21 cellular contexts compared by ENCODE assay signal in the genomic region with DNA sequence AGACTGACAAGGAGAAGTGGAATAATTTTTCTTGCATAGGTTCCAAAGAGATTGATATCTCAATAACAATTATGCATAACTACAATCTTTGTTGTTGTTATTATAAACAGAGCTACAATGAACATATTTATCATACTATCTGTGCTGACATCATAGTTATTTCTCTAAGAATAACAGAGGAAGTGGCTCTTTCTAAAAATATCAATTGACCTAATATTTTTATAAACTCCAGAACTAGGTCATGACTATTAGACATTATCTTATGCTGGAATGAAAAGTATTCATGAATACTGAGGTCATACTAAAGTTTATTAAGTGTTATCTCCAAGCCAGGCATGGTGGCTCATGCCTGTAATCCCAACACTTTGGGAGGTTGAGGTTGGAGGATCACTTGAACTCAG.
DNase-seq lines count a peak whose midpoint lies in the region; ATAC-seq and TF ChIP-seq lines count a peak whose summit lies in the region.
"Had no signal": no experiment of that assay in that cellular context is flagged by ENCODE, and none has a peak within 500 bp of the region (broad histone marks: within the 10 kb centered on the region; RNA-seq: fewer than 3 reads in every experiment).

No MANE protein-coding gene starts in this region.

- H3K27ac Mint-ChIP-seq in T-helper 17 cell = no peak overlapping the region
- H3K27ac Mint-ChIP-seq: activated naive CD4-positive, alpha-beta T cell treated with anti-CD3 and anti-CD28 coated beads, Interleukin-2, amount 50 U/mL, for 72 hours; activated T-helper 1 cell treated with anti-CD3 and anti-CD28 coated beads, Interleukin-12 subunit alpha, Interleukin-12 subunit beta, Interleukin-2, Interleukin-4 antibody, amounts not matched to agents 30 ng/mL and 10 ng/mL and 1 ng/mL, durations not matched to agents 14 hours and 24 hours and 36 hours; CD8-positive, alpha-beta T cell; natural killer cell treated with Interleukin-12 subunit alpha and Interleukin-12 subunit beta and Interleukin-15 and Interleukin-18, amount 100 ng/mL, for 72 hours; stimulated activated naive CD8-positive, alpha-beta T cell treated with anti-CD3 and anti-CD28 coated beads, Interleukin-15, Interleukin-2, amounts not matched to agents 100 ng/mL and 50 ng/mL, for 24 hours had no signal

- H3K36me3 Mint-ChIP-seq in T-helper 17 cell (ENCODE audit: low read depth) = no peaks in the 10 kb centered on the region
- H3K36me3 Mint-ChIP-seq: activated naive CD4-positive, alpha-beta T cell treated with anti-CD3 and anti-CD28 coated beads, Interleukin-2, amount 50 U/mL, for 72 hours; CD8-positive, alpha-beta T cell; natural killer cell treated with Interleukin-12 subunit alpha and Interleukin-12 subunit beta and Interleukin-15 and Interleukin-18, amount 100 ng/mL, for 72 hours had no signal

- no peaks in the 10 kb centered on the region for H3K4me1 Mint-ChIP-seq in T-helper 17 cell

- no peak overlapping the region for H3K4me3 Mint-ChIP-seq in T-helper 17 cell
- H3K4me3 Mint-ChIP-seq: activated T-helper 1 cell treated with anti-CD3 and anti-CD28 coated beads, Interleukin-12 subunit alpha, Interleukin-12 subunit beta, Interleukin-2, Interleukin-4 antibody, amounts not matched to agents 30 ng/mL and 10 ng/mL and 1 ng/mL, durations not matched to agents 14 hours and 24 hours and 36 hours; CD8-positive, alpha-beta T cell; natural killer cell treated with Interleukin-12 subunit alpha and Interleukin-12 subunit beta and Interleukin-15 and Interleukin-18, amount 100 ng/mL, for 72 hours; stimulated activated naive CD8-positive, alpha-beta T cell treated with anti-CD3 and anti-CD28 coated beads, Interleukin-15, Interleukin-2, amounts not matched to agents 100 ng/mL and 50 ng/mL, for 24 hours had no signal

- DNase-seq in EL = peak; percentile 72
- DNase-seq in fibroblast of gingiva (ENCODE audit: low read depth) = peak; percentile 11
- peak; percentile 63 for DNase-seq in non-pigmented ciliary epithelial cell (ENCODE audit: low read depth)
- DNase-seq in COR-L47 (lab: John Stamatoyannopoulos, UW) = no peak
- no peak for DNase-seq in DMS153 (lab: John Stamatoyannopoulos, UW)
- DNase-seq in T-helper 17 cell = no peak
- DNase-seq: CD8-positive, alpha-beta T cell; cortex of kidney; DMS79 treated with DMSO at 0.1 percent for 48 hours; left colon; NCI-H510A treated with DMSO at 0.1 percent for 48 hours; posterior cingulate gyrus; RPMI8226; stimulated activated CD4-positive, alpha-beta T cell treated with anti-CD3 and anti-CD28 coated beads, Interleukin-2, amount 100 ng/mL, for 48 hours; transverse colon had no signal

- H3K27me3 Mint-ChIP-seq in T-helper 17 cell = peaks cover 28% of the 10 kb centered on the region

- ATAC-seq in SK-N-SH treated with all-trans-retinoic acid at 6 μM for 48 hours (peak; percentile 15; the same call in 2 of the 3 replicates), HG03108 (IDR thresholded peaks at IDR 0.05; ENCODE audit: unreplicated experiment) (no peak), T-helper 17 cell (no peak)
- ATAC-seq: activated naive CD4-positive, alpha-beta T cell treated with anti-CD3 and anti-CD28 coated beads, Interleukin-2, amount 50 U/mL, for 72 hours; CD8-positive, alpha-beta T cell; left colon; natural killer cell treated with Interleukin-12 subunit alpha and Interleukin-12 subunit beta and Interleukin-15 and Interleukin-18, amount 100 ng/mL, for 72 hours had no signal

- H3K9me3 ChIP-seq in T-helper 17 cell (ENCODE audit: control insufficient read depth, low read length, poor library complexity, severe bottlenecking) = no peaks in the 10 kb centered on the region
- H3K9me3 ChIP-seq: transverse colon had no signal

TF ChIP-seq in SK-N-SH treated with all-trans-retinoic acid at 6 μM for 48 hours, 23 proteins besides CTCF, POLR2A, EP300 and RAD21:
- TF ChIP-seq ISL1 (CRISPR knock-in tag; IDR thresholded peaks at IDR 0.05) (peak; percentile 95), SNAI2 (CRISPR knock-in tag; IDR thresholded peaks at IDR 0.05) (peak; percentile 77; the same call in 1 of the 2 replicates), GLIS3 (CRISPR knock-in tag; IDR thresholded peaks at IDR 0.05) (no peak)
- TF ChIP-seq, protein P1, sequence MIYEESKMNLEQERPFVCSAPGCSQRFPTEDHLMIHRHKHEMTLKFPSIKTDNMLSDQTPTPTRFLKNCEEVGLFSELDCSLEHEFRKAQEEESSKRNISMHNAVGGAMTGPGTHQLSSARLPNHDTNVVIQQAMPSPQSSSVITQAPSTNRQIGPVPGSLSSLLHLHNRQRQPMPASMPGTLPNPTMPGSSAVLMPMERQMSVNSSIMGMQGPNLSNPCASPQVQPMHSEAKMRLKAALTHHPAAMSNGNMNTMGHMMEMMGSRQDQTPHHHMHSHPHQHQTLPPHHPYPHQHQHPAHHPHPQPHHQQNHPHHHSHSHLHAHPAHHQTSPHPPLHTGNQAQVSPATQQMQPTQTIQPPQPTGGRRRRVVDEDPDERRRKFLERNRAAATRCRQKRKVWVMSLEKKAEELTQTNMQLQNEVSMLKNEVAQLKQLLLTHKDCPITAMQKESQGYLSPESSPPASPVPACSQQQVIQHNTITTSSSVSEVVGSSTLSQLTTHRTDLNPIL (CRISPR knock-in tag; IDR thresholded peaks at IDR 0.05; ENCODE audit: low read depth) = peak; percentile 93

Comparison
In these comparisons a context has a peak if more than half of its experiments do, and no peak if none do; other contexts are left out.
1. DNase-seq: peak in EL (single experiment), fibroblast of gingiva (single experiment) and non-pigmented ciliary epithelial cell (single experiment); none in COR-L47 (single experiment), DMS153 (single experiment) and T-helper 17 cell (0 of 3).